Comparison of ENCODE assay signal across 10 cellular contexts in genomic region chr11:46553746-46554204, GRCh38. TPM values are rescaled to one million over a fixed set of nuclear protein-coding genes. Genes with fewer than 3 reads are reported as not detected.
DNase-seq lines count a peak whose midpoint lies in the region; ATAC-seq, FAIRE-seq and TF ChIP-seq lines count a peak whose summit lies in the region.
"Had no signal": no experiment of that assay in that cellular context is flagged by ENCODE, and none has a peak within 500 bp of the region (broad histone marks: within the 10 kb centered on the region; RNA-seq: fewer than 3 reads in every experiment).

No MANE protein-coding gene starts in this region.

- 0 out of 20 replicates have a peak overlapping the region, but pooled peaks of 1 of the 10 experiments have one; percentile 4 for H3K4me3 ChIP-seq in BLaER1 treated with 17β-estradiol and CSF1 and Interleukin-3, amounts not matched to agents 10 nM and 100 nM
- H3K4me3 ChIP-seq in NB4 (ENCODE audit: low read depth, low read length) (peak overlapping the region; percentile 4), endothelial cell of umbilical vein (replicated peaks in 1 of 3; ENCODE audit: insufficient read depth in 1 of 3, low read depth in 1 of 3, low read length in 3 of 3) (peak overlapping the region in 1 of 3 experiments; percentile 31)
- H3K4me3 ChIP-seq: HAP-1 had no signal

- H3K9me3 ChIP-seq in BLaER1 treated with 17β-estradiol and CSF1 and Interleukin-3, amounts not matched to agents 10 nM and 100 nM (replicated peaks in 1 of 11), result 0 out of 22 replicates have a peak, but pooled peaks cover 0 to 6% (median 0%) of the 10 kb centered on the region in 11 experiments
- H3K9me3 ChIP-seq in endothelial cell of umbilical vein (replicated peaks; ENCODE audit: control insufficient read depth, insufficient read depth, low read length), result no peaks in the 10 kb centered on the region
- H3K9me3 ChIP-seq: HAP-1 had no signal

- H3K27ac ChIP-seq in BLaER1 treated with 17β-estradiol and CSF1 and Interleukin-3, amounts not matched to agents 10 nM and 100 nM, result peak overlapping the region in 6 of 11 experiments; percentile 1 to 74 (median 54); a peak in 9 of 22 replicates
- peak overlapping the region; percentile 74 for H3K27ac ChIP-seq in endothelial cell of umbilical vein (ENCODE audit: insufficient read depth, low read depth, low read length)

- H3K4me2 ChIP-seq in BLaER1 treated with 17β-estradiol and CSF1 and Interleukin-3, amounts not matched to agents 10 nM and 100 nM, result peak overlapping the region; percentile 68 to 91 (median 75); a peak in 21 of 22 replicates
- peak overlapping the region; percentile 67 for H3K4me2 ChIP-seq in endothelial cell of umbilical vein (ENCODE audit: insufficient read depth, low read length)

- H3K27me3 ChIP-seq in BLaER1 treated with 17β-estradiol and CSF1 and Interleukin-3, amounts not matched to agents 10 nM and 100 nM, result no peaks in the 10 kb centered on the region; a peak in 1 of 22 replicates
- H3K27me3 ChIP-seq in endothelial cell of umbilical vein (ENCODE audit: control insufficient read depth in 2 of 2, insufficient read depth in 2 of 2, low read length in 2 of 2), result no peaks in the 10 kb centered on the region

- H3K9me3 Mint-ChIP-seq in activated T-helper 2 cell treated with anti-CD3 and anti-CD28 coated beads, Interferon-gamma antibody, Interleukin-2, Interleukin-4, amounts not matched to agents 10 μg/mL and 5 μg/mL and 100 μg/mL, durations not matched to agents 14 hours and 24 hours and 36 hours, result no peaks in the 10 kb centered on the region

- dilution Hi-C loops in endothelial cell of umbilical vein (cut with MboI; ENCODE audit: extremely low pct_ligation_motif_present, low sequenced_read_pairs), result no loop called here

- no peak for TF ChIP-seq POLR2A in NB4 (IDR thresholded peaks at IDR 0.05; ENCODE audit: extremely low read depth, insufficient read length)
- no peak for TF ChIP-seq POLR2A in endothelial cell of umbilical vein (IDR thresholded peaks at IDR 0.05; ENCODE audit: low read depth, low read length)

- H2AFZ ChIP-seq in endothelial cell of umbilical vein (ENCODE audit: low read depth, low read length), result no peak overlapping the region

- H3K9me1 ChIP-seq in endothelial cell of umbilical vein (replicated peaks; ENCODE audit: control insufficient read depth, extremely low read depth, insufficient read depth, low read length), result no peaks in the 10 kb centered on the region

- H3K79me2 ChIP-seq in endothelial cell of umbilical vein (ENCODE audit: control insufficient read depth, insufficient read depth, low read length), result peaks cover 50% of the 10 kb centered on the region

- intact Hi-C loops in endothelial cell of umbilical vein (cut with micrococcal nuclease), result loop anchor here (2.0 kb wide), 1 partner anchor 63 kb away; the partner anchor contains the start of genes ATG13 and HARBI1
- intact Hi-C loops in activated T-helper 2 cell treated with anti-CD3 and anti-CD28 coated beads, Interferon-gamma antibody, Interleukin-2, Interleukin-4, amounts not matched to agents 10 μg/mL and 5 μg/mL and 100 μg/mL, durations not matched to agents 14 hours and 24 hours and 36 hours (cut with micrococcal nuclease), result no loop called here

- H3K36me3 Mint-ChIP-seq in activated T-helper 2 cell treated with anti-CD3 and anti-CD28 coated beads, Interferon-gamma antibody, Interleukin-2, Interleukin-4, amounts not matched to agents 10 μg/mL and 5 μg/mL and 100 μg/mL, durations not matched to agents 14 hours and 24 hours and 36 hours (ENCODE audit: low read depth), result peaks cover 10% of the 10 kb centered on the region

- peak overlapping the region in 3 of 11 experiments; percentile 23 to 59 (median 47); a peak in 3 of 22 replicates for H3K9ac ChIP-seq in BLaER1 treated with 17β-estradiol and CSF1 and Interleukin-3, amounts not matched to agents 10 nM and 100 nM
- peak overlapping the region; percentile 36 for H3K9ac ChIP-seq in endothelial cell of umbilical vein (replicated peaks; ENCODE audit: extremely low read depth, insufficient read depth, low read length)

- no peaks in the 10 kb centered on the region for H3K27me3 Mint-ChIP-seq in activated T-helper 2 cell treated with anti-CD3 and anti-CD28 coated beads, Interferon-gamma antibody, Interleukin-2, Interleukin-4, amounts not matched to agents 10 μg/mL and 5 μg/mL and 100 μg/mL, durations not matched to agents 14 hours and 24 hours and 36 hours (ENCODE audit: low read depth)

- peaks cover 45% of the 10 kb centered on the region for H3K4me1 Mint-ChIP-seq in activated T-helper 2 cell treated with anti-CD3 and anti-CD28 coated beads, Interferon-gamma antibody, Interleukin-2, Interleukin-4, amounts not matched to agents 10 μg/mL and 5 μg/mL and 100 μg/mL, durations not matched to agents 14 hours and 24 hours and 36 hours (ENCODE audit: low read depth)

- H3K27ac Mint-ChIP-seq in activated T-helper 2 cell treated with anti-CD3 and anti-CD28 coated beads, Interferon-gamma antibody, Interleukin-2, Interleukin-4, amounts not matched to agents 10 μg/mL and 5 μg/mL and 100 μg/mL, durations not matched to agents 14 hours and 24 hours and 36 hours, result no peak overlapping the region

- peaks cover 32 to 37% (median 35%) of the 10 kb centered on the region in 10 experiments for H3K4me1 ChIP-seq in BLaER1 treated with 17β-estradiol and CSF1 and Interleukin-3, amounts not matched to agents 10 nM and 100 nM
- H3K4me1 ChIP-seq in endothelial cell of umbilical vein (ENCODE audit: control insufficient read depth, extremely low read depth, insufficient read depth, low read length), result peaks cover 32% of the 10 kb centered on the region
- H3K4me1 ChIP-seq: HAP-1 had no signal

- ATAC-seq in omental fat pad (ENCODE audit: low FRiP score) (peak; percentile 9), GM18502 (IDR thresholded peaks at IDR 0.05; ENCODE audit: poor library complexity, unreplicated experiment) (no peak), GM18861 (IDR thresholded peaks at IDR 0.05; ENCODE audit: unreplicated experiment) (no peak)

- CTCF ChIA-PET in endothelial cell of umbilical vein (lab: Charles Lee), result interaction anchor here (1.0 to 2.3 kb wide), 9 partner anchors 11 to 165 kb away, joined by 3 to 11 read pairs (median 6); partner anchors contain the start of gene ATG13

- POLR2A ChIA-PET in endothelial cell of umbilical vein (lab: Charles Lee), result no interaction called here

- no TSS peak for BruUV-seq in endothelial cell of umbilical vein (replicated peaks; lab: Mats Ljungman, UMichigan)

- peak; percentile 57 for DNase-seq in NB4 (ENCODE audit: low read depth)
- peak; percentile 75 for DNase-seq in endothelial cell of umbilical vein (ENCODE audit: low read depth, low spot score)
- DNase-seq in omental fat pad (ENCODE audit: low spot score), result no peak
- no peak for DNase-seq in activated T-helper 2 cell treated with anti-CD3 and anti-CD28 coated beads, Interferon-gamma antibody, Interleukin-2, Interleukin-4, amounts not matched to agents 10 μg/mL and 5 μg/mL and 100 μg/mL, durations not matched to agents 14 hours and 24 hours and 36 hours (ENCODE audit: low spot score)
- no peak for DNase-seq in midbrain (lab: John Stamatoyannopoulos, UW)
- DNase-seq: stimulated activated CD4-positive, alpha-beta T cell treated with anti-CD3 and anti-CD28 coated beads, Interleukin-2, amount 100 ng/mL, for 24 hours had no signal

- no peak overlapping the region for H3K4me3 Mint-ChIP-seq in activated T-helper 2 cell treated with anti-CD3 and anti-CD28 coated beads, Interferon-gamma antibody, Interleukin-2, Interleukin-4, amounts not matched to agents 10 μg/mL and 5 μg/mL and 100 μg/mL, durations not matched to agents 14 hours and 24 hours and 36 hours (ENCODE audit: low read depth)

- H3K36me3 ChIP-seq in BLaER1 treated with 17β-estradiol and CSF1 and Interleukin-3, amounts not matched to agents 10 nM and 100 nM, result peaks cover 0 to 11% (median 0%) of the 10 kb centered on the region in 11 experiments; a peak in 3 of 22 replicates
- H3K36me3 ChIP-seq in endothelial cell of umbilical vein (ENCODE audit: control insufficient read depth in 2 of 2, extremely low read depth in 1 of 2, insufficient read depth in 2 of 2, low read length in 2 of 2), result no peaks in the 10 kb centered on the region
- H3K36me3 ChIP-seq: HAP-1 had no signal

- H4K20me1 ChIP-seq in BLaER1 treated with 17β-estradiol and CSF1 and Interleukin-3, amounts not matched to agents 10 nM and 100 nM, result peaks cover 44 to 100% (median 85%) of the 10 kb centered on the region in 11 experiments; a peak in 20 of 22 replicates
- peaks cover 2% of the 10 kb centered on the region for H4K20me1 ChIP-seq in endothelial cell of umbilical vein (replicated peaks; ENCODE audit: control insufficient read depth, extremely low read depth, insufficient read depth, low read length)

- TF ChIP-seq CTCF in NB4 (IDR thresholded peaks at IDR 0.05; ENCODE audit: low read depth, low read length) (no peak), endothelial cell of umbilical vein (IDR thresholded peaks at IDR 0.05; ENCODE audit: extremely low read depth in 1 of 2, insufficient read depth in 1 of 2, low read depth in 1 of 2, low read length in 2 of 2) (no peak), omental fat pad (IDR thresholded peaks at IDR 0.05) (no peak)

- no peak for FAIRE-seq in endothelial cell of umbilical vein (lab: Jason Lieb, UNC)

TF ChIP-seq in endothelial cell of umbilical vein, 7 proteins besides CTCF, POLR2A, EP300 and RAD21 (continues in another document):
- no peak for TF ChIP-seq MYC (IDR thresholded peaks at IDR 0.05; ENCODE audit: low read depth, low read length)
- TF ChIP-seq FOS (IDR thresholded peaks at IDR 0.05; ENCODE audit: borderline replicate concordance, insufficient read depth, low read length), result no peak
- TF ChIP-seq POLR2AphosphoS5 (IDR thresholded peaks at IDR 0.05; ENCODE audit: insufficient read depth, low read depth, low read length), result no peak
- TF ChIP-seq MAX (IDR thresholded peaks at IDR 0.05; ENCODE audit: insufficient read depth, insufficient read length), result no peak
- TF ChIP-seq JUN (IDR thresholded peaks at IDR 0.05; ENCODE audit: borderline replicate concordance, insufficient read depth, insufficient read length, low read depth), result no peak

RNA-seq across cellular contexts. Expression of gene AMBRA1, which starts 40.0 kb away (rescaled TPM):
- total RNA-seq in endothelial cell of umbilical vein, result 26.5 and 32.4 TPM in 2 replicates
- polyA plus RNA-seq in endothelial cell of umbilical vein, result 14.4 and 18.4 TPM in 2 replicates
- 13.5 and 13.9 TPM in 2 replicates for polyA plus RNA-seq in endothelial cell of umbilical vein (2011; cell fraction: cytosol; rRNA removed)
- 27.4 and 34.0 TPM in 2 replicates for polyA plus RNA-seq in endothelial cell of umbilical vein (2011; cell fraction: nucleus; rRNA removed)
- polyA plus RNA-seq in endothelial cell of umbilical vein (2012), result 20.0 and 22.4 TPM in 2 replicates
- 64.6 and 68.2 TPM in 2 replicates for polyA minus RNA-seq in endothelial cell of umbilical vein
- 20.3 TPM for polyA minus RNA-seq in endothelial cell of umbilical vein (2011; cell fraction: cytosol; rRNA and poly(A)+ RNA removed)
- polyA minus RNA-seq in endothelial cell of umbilical vein (2011; cell fraction: nucleus; rRNA and poly(A)+ RNA removed), result 56.2 and 64.9 TPM in 2 replicates
- 10 to 100 TPM; 19.2 to 41.0 (median 23.5) TPM for total RNA-seq in omental fat pad
- total RNA-seq in activated T-helper 2 cell treated with anti-CD3 and anti-CD28 coated beads, Interferon-gamma antibody, Interleukin-2, Interleukin-4, amounts not matched to agents 10 μg/mL and 5 μg/mL and 100 μg/mL, durations not matched to agents 14 hours and 24 hours and 36 hours, result 31.5 and 32.7 TPM in 2 replicates

Comparison
In these comparisons a context has a peak if more than half of its experiments do, and no peak if none do; other contexts are left out.
1. DNase-seq: peak in NB4 (single experiment) and endothelial cell of umbilical vein (single experiment); none in omental fat pad (single experiment), activated T-helper 2 cell treated with anti-CD3 and anti-CD28 coated beads, Interferon-gamma antibody, Interleukin-2, Interleukin-4, amounts not matched to agents 10 μg/mL and 5 μg/mL and 100 μg/mL, durations not matched to agents 14 hours and 24 hours and 36 hours (single experiment) and midbrain (single experiment).